In genomic region chr2:68251187-68251854, GRCh38 we compare ENCODE assay signal across 8 cellular contexts. TPM values are rescaled to one million over a fixed set of nuclear protein-coding genes. Genes with fewer than 3 reads are reported as not detected.
DNase-seq lines count a peak whose midpoint lies in the region; ATAC-seq and TF ChIP-seq lines count a peak whose summit lies in the region.

No MANE protein-coding gene starts in this region.

- peak overlapping the region; percentile 85 for H3K4me3 ChIP-seq in BE2C (ENCODE audit: low read depth, low read length)
- peak overlapping the region; percentile 75 to 81 for H3K4me3 ChIP-seq in left lung

- ATAC-seq in HG03457 (IDR thresholded peaks at IDR 0.05; ENCODE audit: unreplicated experiment) (peak; percentile 48), left lung (peak; percentile 71)

- H3K36me3 ChIP-seq in BE2C (peaks cover 5% of the 10 kb centered on the region; the same call in 1 of the 2 replicates), left lung (no peaks in the 10 kb centered on the region)

- CTCF ChIA-PET in activated CD4-positive, alpha-beta T cell treated with anti-CD3 and anti-CD28 coated beads, Interleukin-2, amount 10 ng/mL, durations not matched to agents 7 days and 5 days (lab: Charles Lee): interaction anchor here (1.0 kb wide), 1 partner anchor 14 kb away, joined by 5 read pairs; no protein-coding TSS in a partner anchor

- no peaks in the 10 kb centered on the region for H3K9me3 ChIP-seq in BE2C
- H3K9me3 ChIP-seq in left lung: no peaks in the 10 kb centered on the region

- peaks cover 36% of the 10 kb centered on the region for H3K4me1 Mint-ChIP-seq in activated CD4-positive, alpha-beta T cell treated with anti-CD3 and anti-CD28 coated beads, Interleukin-2, amount 10 ng/mL, durations not matched to agents 7 days and 5 days

- H3K9me3 Mint-ChIP-seq in activated CD4-positive, alpha-beta T cell treated with anti-CD3 and anti-CD28 coated beads, Interleukin-2, amount 10 ng/mL, durations not matched to agents 7 days and 5 days: no peaks in the 10 kb centered on the region

- DNase-seq in BE2C: peak; percentile 55
- DNase-seq in GM19240 (ENCODE audit: insufficient read length, low spot score): peak; percentile 49
- peak; percentile 49 to 77 for DNase-seq in NCI-H524 (lab: John Stamatoyannopoulos, UW)
- DNase-seq in activated CD4-positive, alpha-beta T cell treated with anti-CD3 and anti-CD28 coated beads, Interleukin-2, amount 10 ng/mL, durations not matched to agents 7 days and 5 days: peak; percentile 87
- peak; percentile 85 for DNase-seq in dedifferentiated amniotic fluid mesenchymal stem cell (ENCODE audit: extremely low spot score)
- peak; percentile 77 to 87 for DNase-seq in left lung
- DNase-seq in stimulated activated CD4-positive, alpha-beta T cell treated with anti-CD3 and anti-CD28 coated beads, Interleukin-4, amount 100 ng/mL, for 4 hours: peak; percentile 55 to 78

- H3K4me3 Mint-ChIP-seq in activated CD4-positive, alpha-beta T cell treated with anti-CD3 and anti-CD28 coated beads, Interleukin-2, amount 10 ng/mL, durations not matched to agents 7 days and 5 days: peak overlapping the region; percentile 98

- intact Hi-C loops in left lung (cut with DNase I): no loop called here

- H3K27me3 Mint-ChIP-seq in activated CD4-positive, alpha-beta T cell treated with anti-CD3 and anti-CD28 coated beads, Interleukin-2, amount 10 ng/mL, durations not matched to agents 7 days and 5 days: peaks cover 2% of the 10 kb centered on the region

- peak overlapping the region; percentile 94 for H3K27ac Mint-ChIP-seq in activated CD4-positive, alpha-beta T cell treated with anti-CD3 and anti-CD28 coated beads, Interleukin-2, amount 10 ng/mL, durations not matched to agents 7 days and 5 days

- TF ChIP-seq CTCF in BE2C (IDR thresholded peaks at IDR 0.05; ENCODE audit: low read depth, low read length) (peak; percentile 62), left lung (IDR thresholded peaks at IDR 0.05) (peak; percentile 54 to 57)

- peaks cover 12% of the 10 kb centered on the region for H3K36me3 Mint-ChIP-seq in activated CD4-positive, alpha-beta T cell treated with anti-CD3 and anti-CD28 coated beads, Interleukin-2, amount 10 ng/mL, durations not matched to agents 7 days and 5 days (ENCODE audit: low read depth)

- H3K27me3 ChIP-seq in BE2C: no peaks in the 10 kb centered on the region
- no peaks in the 10 kb centered on the region for H3K27me3 ChIP-seq in left lung

- POLR2A ChIA-PET in activated CD4-positive, alpha-beta T cell treated with anti-CD3 and anti-CD28 coated beads, Interleukin-2, amount 10 ng/mL, durations not matched to agents 7 days and 5 days (lab: Charles Lee): no interaction called here

- peak overlapping the region; percentile 96 to 99 for H3K27ac ChIP-seq in left lung

- H3K4me1 ChIP-seq in BE2C (no peaks in the 10 kb centered on the region), left lung (peaks cover 19 to 74% of the 10 kb centered on the region in 2 donors)

RNA-seq across cellular contexts. Expression of gene PPP3R1, which starts 1.0 kb away (rescaled TPM):
- polyA plus RNA-seq in BE2C (2012; ENCODE audit: insufficient read depth, insufficient read length, low read depth): 27.0 TPM
- total RNA-seq in activated CD4-positive, alpha-beta T cell treated with anti-CD3 and anti-CD28 coated beads, Interleukin-2, amount 10 ng/mL, durations not matched to agents 7 days and 5 days: 10 to 100 TPM; 78.5 to 79.6 TPM
- total RNA-seq in left lung: 10 to 100 TPM; 50.2 to 69.0 TPM

Comparison
In these comparisons a context has a peak if more than half of its experiments do, and no peak if none do; other contexts are left out.
1. Peak in every context shown above with its lines: DNase-seq, ATAC-seq, H3K4me3 ChIP-seq and H3K27ac ChIP-seq.